Comparison of ENCODE assay signal across 19 cellular contexts in the genomic region with DNA sequence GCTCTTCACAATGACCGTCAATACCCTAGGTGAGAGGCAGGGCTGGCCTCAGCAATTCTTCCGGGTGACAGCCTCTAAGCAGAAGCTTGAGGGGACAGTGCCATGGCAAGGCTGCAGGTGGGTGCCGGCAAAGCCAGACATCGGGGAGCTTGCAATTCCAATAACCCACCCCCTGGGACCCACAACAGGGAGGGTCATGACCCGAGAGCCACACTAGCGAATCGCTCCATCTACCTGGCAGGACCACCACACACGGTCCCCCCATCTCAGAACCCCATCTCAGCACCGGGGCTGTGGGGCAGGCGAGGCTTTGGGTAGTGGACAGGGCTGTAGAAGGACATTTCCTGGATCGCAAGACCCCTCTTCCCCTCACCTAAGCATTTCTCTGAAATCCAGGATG.
DNase-seq lines count a peak whose midpoint lies in the region; ATAC-seq and TF ChIP-seq lines count a peak whose summit lies in the region.
"Had no signal": no experiment of that assay in that cellular context is flagged by ENCODE, and none has a peak within 500 bp of the region (broad histone marks: within the 10 kb centered on the region; RNA-seq: fewer than 3 reads in every experiment).

No MANE protein-coding gene starts in this region.

- H3K79me2 ChIP-seq in hepatocyte: no peaks in the 10 kb centered on the region

- H3K4me1 Mint-ChIP-seq in Caco-2 (ENCODE audit: low read depth, unreplicated experiment) (peaks cover 19% of the 10 kb centered on the region), osteocyte (ENCODE audit: unreplicated experiment) (peaks cover 81% of the 10 kb centered on the region)
- no peaks in the 10 kb centered on the region for H3K4me1 Mint-ChIP-seq in activated CD4-positive, alpha-beta memory T cell treated with anti-CD3 and anti-CD28 coated beads for 36 hours (ENCODE audit: low read depth)
- H3K4me1 Mint-ChIP-seq: CD8-positive, alpha-beta memory T cell had no signal

- DNase-seq in Caco-2: no peak
- no peak for DNase-seq in SJSA1 (ENCODE audit: low read depth in 1 of 2, low spot score in 2 of 2)
- no peak for DNase-seq in hepatocyte (ENCODE audit: low spot score)
- DNase-seq in osteocyte (ENCODE audit: extremely low spot score, unreplicated experiment): no peak
- no peak for DNase-seq in superior temporal gyrus (ENCODE audit: extremely low spot score)
- DNase-seq in activated CD4-positive, alpha-beta memory T cell treated with anti-CD3 and anti-CD28 coated beads for 36 hours: no peak
- DNase-seq: CD8-positive, alpha-beta memory T cell; H7; Karpas-422; NCI-H1694; NCI-H2081; NCI-H2171; NCI-H345; NCI-H524; SHP77 had no signal

- no peaks in the 10 kb centered on the region for H3K36me3 Mint-ChIP-seq in Caco-2 (ENCODE audit: insufficient read depth, unreplicated experiment)
- no peaks in the 10 kb centered on the region for H3K36me3 Mint-ChIP-seq in osteocyte (ENCODE audit: unreplicated experiment)
- H3K36me3 Mint-ChIP-seq in activated CD4-positive, alpha-beta memory T cell treated with anti-CD3 and anti-CD28 coated beads for 36 hours: no peaks in the 10 kb centered on the region
- H3K36me3 Mint-ChIP-seq: CD8-positive, alpha-beta memory T cell had no signal

- H3K4me3 ChIP-seq in Caco-2 (ENCODE audit: low read depth, low read length) (no peak overlapping the region), SJSA1 (no peak overlapping the region), hepatocyte (no peak overlapping the region)
- H3K4me3 ChIP-seq: SK-N-MC had no signal

- no peaks in the 10 kb centered on the region for H3K9me2 ChIP-seq in hepatocyte (replicated peaks; ENCODE audit: insufficient read depth)

- no peak for TF ChIP-seq CTCF in Caco-2 (IDR thresholded peaks at IDR 0.05; ENCODE audit: insufficient read depth in 1 of 2, low read depth in 1 of 2, low read length in 1 of 2, severe bottlenecking in 1 of 2, unreplicated experiment in 1 of 2)
- TF ChIP-seq CTCF in hepatocyte (IDR thresholded peaks at IDR 0.05; ENCODE audit: poor library complexity): no peak
- TF ChIP-seq CTCF in osteocyte (IDR thresholded peaks at IDR 0.05): no peak

- CTCF ChIA-PET in Caco-2 (lab: Charles Lee): no interaction called here
- CTCF ChIA-PET in activated CD4-positive, alpha-beta memory T cell treated with anti-CD3 and anti-CD28 coated beads for 36 hours (lab: Charles Lee): interaction anchor here (0.9 kb wide), 1 partner anchor 566 kb away, joined by 3 read pairs; no protein-coding TSS in a partner anchor

- ATAC-seq in HG02798 (IDR thresholded peaks at IDR 0.05; ENCODE audit: poor library complexity, unreplicated experiment) (no peak), GM18858 (IDR thresholded peaks at IDR 0.05; ENCODE audit: unreplicated experiment) (no peak)

- POLR2A ChIA-PET in Caco-2 (lab: Charles Lee): no interaction called here
- POLR2A ChIA-PET in activated CD4-positive, alpha-beta memory T cell treated with anti-CD3 and anti-CD28 coated beads for 36 hours (lab: Charles Lee): no interaction called here

- peak overlapping the region; percentile 93; the same call in 1 of the 2 replicates for H3K27ac ChIP-seq in SJSA1
- H3K27ac ChIP-seq in hepatocyte: peak overlapping the region; percentile 75
- H3K27ac ChIP-seq: C4-2B, SK-N-MC had no signal

- H2AFZ ChIP-seq in hepatocyte: no peak overlapping the region

- H3K36me3 ChIP-seq in Caco-2 (ENCODE audit: control insufficient read depth, insufficient read depth, low read length): no peaks in the 10 kb centered on the region
- H3K36me3 ChIP-seq in SJSA1: no peaks in the 10 kb centered on the region
- H3K36me3 ChIP-seq in hepatocyte (replicated peaks; ENCODE audit: insufficient read depth, low read depth): no peaks in the 10 kb centered on the region

- H3K4me3 Mint-ChIP-seq in Caco-2 (ENCODE audit: unreplicated experiment) (no peak overlapping the region), osteocyte (ENCODE audit: unreplicated experiment) (no peak overlapping the region)
- no peak overlapping the region for H3K4me3 Mint-ChIP-seq in activated CD4-positive, alpha-beta memory T cell treated with anti-CD3 and anti-CD28 coated beads for 36 hours
- H3K4me3 Mint-ChIP-seq: CD8-positive, alpha-beta memory T cell had no signal

- H3K27me3 ChIP-seq in Caco-2 (replicated peaks; ENCODE audit: control insufficient read depth, insufficient read depth, low read length) (no peaks in the 10 kb centered on the region), SJSA1 (replicated peaks) (no peaks in the 10 kb centered on the region), hepatocyte (no peaks in the 10 kb centered on the region)

- H3K27me3 Mint-ChIP-seq in Caco-2 (ENCODE audit: insufficient read depth, unreplicated experiment) (no peaks in the 10 kb centered on the region), osteocyte (ENCODE audit: unreplicated experiment) (no peaks in the 10 kb centered on the region)
- peaks cover 5% of the 10 kb centered on the region for H3K27me3 Mint-ChIP-seq in activated CD4-positive, alpha-beta memory T cell treated with anti-CD3 and anti-CD28 coated beads for 36 hours

- H3K9me3 Mint-ChIP-seq in Caco-2 (ENCODE audit: unreplicated experiment): no peaks in the 10 kb centered on the region
- H3K9me3 Mint-ChIP-seq in osteocyte (ENCODE audit: unreplicated experiment): no peaks in the 10 kb centered on the region
- H3K9me3 Mint-ChIP-seq in activated CD4-positive, alpha-beta memory T cell treated with anti-CD3 and anti-CD28 coated beads for 36 hours: no peaks in the 10 kb centered on the region
- H3K9me3 Mint-ChIP-seq: CD8-positive, alpha-beta memory T cell had no signal

- BruUV-seq in Caco-2 (replicated peaks; lab: Mats Ljungman, UMichigan): no TSS peak

- H3K27ac Mint-ChIP-seq in Caco-2 (ENCODE audit: unreplicated experiment) (peak overlapping the region; percentile 88), osteocyte (ENCODE audit: unreplicated experiment) (peak overlapping the region; percentile 87)
- no peak overlapping the region for H3K27ac Mint-ChIP-seq in activated CD4-positive, alpha-beta memory T cell treated with anti-CD3 and anti-CD28 coated beads for 36 hours
- H3K27ac Mint-ChIP-seq: CD8-positive, alpha-beta memory T cell had no signal

- WGBS in hepatocyte (ENCODE audit: low lambda C conversion rate, missing lambda C conversion rate): 94% methylated on average over 11 of the region's 11 CpGs

- H3K9me3 ChIP-seq in Caco-2: no peaks in the 10 kb centered on the region
- H3K9me3 ChIP-seq in SJSA1 (replicated peaks): no peaks in the 10 kb centered on the region
- no peaks in the 10 kb centered on the region for H3K9me3 ChIP-seq in hepatocyte (ENCODE audit: low read depth)

- H3K4me2 ChIP-seq in hepatocyte: no peak overlapping the region

- no peaks in the 10 kb centered on the region for H4K20me1 ChIP-seq in hepatocyte (ENCODE audit: insufficient read depth, poor library complexity, severe bottlenecking)

- intact Hi-C loops in Caco-2 (cut with micrococcal nuclease; ENCODE audit: unreplicated experiment): no loop called here
- intact Hi-C loops in activated CD4-positive, alpha-beta memory T cell treated with anti-CD3 and anti-CD28 coated beads for 36 hours (cut with micrococcal nuclease): no loop called here

- H3K4me1 ChIP-seq in Caco-2 (peaks cover 23% of the 10 kb centered on the region), SJSA1 (replicated peaks) (peaks cover 51% of the 10 kb centered on the region), hepatocyte (ENCODE audit: insufficient read depth) (peaks cover 53% of the 10 kb centered on the region)
